14 cellular contexts compared by ENCODE assay signal in genomic region chr22:20578707-20579106, GRCh38.
"Had no signal": no experiment of that assay in that cellular context is flagged by ENCODE, and none has a peak within 500 bp of the region (broad histone marks: within the 10 kb centered on the region; RNA-seq: fewer than 3 reads in every experiment).

No MANE protein-coding gene starts in this region.

- H3K4me1 Mint-ChIP-seq: brain had no signal

- H3K27ac Mint-ChIP-seq: activated CD4-positive, alpha-beta memory T cell treated with anti-CD3 and anti-CD28 coated beads for 36 hours; activated naive CD4-positive, alpha-beta T cell treated with anti-CD3 and anti-CD28 coated beads for 36 hours; activated T-cell treated with anti-CD3 and anti-CD28 coated beads, Interleukin-2, amount 50 U/mL, for 72 hours had no signal

- H3K27me3 Mint-ChIP-seq: activated CD4-positive, alpha-beta memory T cell treated with anti-CD3 and anti-CD28 coated beads for 36 hours; brain; naive thymus-derived CD8-positive, alpha-beta T cell had no signal

- H3K9me3 ChIP-seq: esophagus squamous epithelium, sigmoid colon had no signal

- DNase-seq: activated CD4-positive, alpha-beta memory T cell treated with anti-CD3 and anti-CD28 coated beads for 36 hours; activated naive CD4-positive, alpha-beta T cell treated with anti-CD3 and anti-CD28 coated beads for 36 hours; activated T-cell treated with anti-CD3 and anti-CD28 coated beads, Interleukin-2, amount 50 U/mL, for 72 hours; amniotic stem cell; esophagus squamous epithelium; foreskin fibroblast; mammary epithelial cell; naive thymus-derived CD8-positive, alpha-beta T cell; occipital lobe; sigmoid colon; stimulated activated CD4-positive, alpha-beta T cell treated with anti-CD3 and anti-CD28 coated beads, Interleukin-2, amount 100 ng/mL, for 48 hours; stimulated activated naive CD8-positive, alpha-beta T cell treated with anti-CD3 and anti-CD28 coated beads, Interleukin-15, Interleukin-2, amounts not matched to agents 100 U/mL and 50 U/mL, for 24 hours; T-helper 9 cell had no signal

- H3K4me1 ChIP-seq: sigmoid colon had no signal

- H3K9me3 Mint-ChIP-seq: activated CD4-positive, alpha-beta memory T cell treated with anti-CD3 and anti-CD28 coated beads for 36 hours; activated naive CD4-positive, alpha-beta T cell treated with anti-CD3 and anti-CD28 coated beads for 36 hours; activated T-cell treated with anti-CD3 and anti-CD28 coated beads, Interleukin-2, amount 50 U/mL, for 72 hours; brain; naive thymus-derived CD8-positive, alpha-beta T cell had no signal

- H3K4me3 ChIP-seq: esophagus squamous epithelium, sigmoid colon had no signal

- H3K27me3 ChIP-seq: esophagus squamous epithelium, sigmoid colon had no signal

- H3K27ac ChIP-seq: esophagus squamous epithelium, sigmoid colon had no signal

- ATAC-seq: activated T-cell treated with anti-CD3 and anti-CD28 coated beads, Interleukin-2, amount 50 U/mL, for 72 hours; naive thymus-derived CD8-positive, alpha-beta T cell; stimulated activated naive CD8-positive, alpha-beta T cell treated with anti-CD3 and anti-CD28 coated beads, Interleukin-15, Interleukin-2, amounts not matched to agents 100 U/mL and 50 U/mL, for 24 hours had no signal

- H3K4me3 Mint-ChIP-seq: activated CD4-positive, alpha-beta memory T cell treated with anti-CD3 and anti-CD28 coated beads for 36 hours; activated naive CD4-positive, alpha-beta T cell treated with anti-CD3 and anti-CD28 coated beads for 36 hours; activated T-cell treated with anti-CD3 and anti-CD28 coated beads, Interleukin-2, amount 50 U/mL, for 72 hours; brain had no signal
